ENCODE assay signal across 34 cellular contexts in the genomic region with DNA sequence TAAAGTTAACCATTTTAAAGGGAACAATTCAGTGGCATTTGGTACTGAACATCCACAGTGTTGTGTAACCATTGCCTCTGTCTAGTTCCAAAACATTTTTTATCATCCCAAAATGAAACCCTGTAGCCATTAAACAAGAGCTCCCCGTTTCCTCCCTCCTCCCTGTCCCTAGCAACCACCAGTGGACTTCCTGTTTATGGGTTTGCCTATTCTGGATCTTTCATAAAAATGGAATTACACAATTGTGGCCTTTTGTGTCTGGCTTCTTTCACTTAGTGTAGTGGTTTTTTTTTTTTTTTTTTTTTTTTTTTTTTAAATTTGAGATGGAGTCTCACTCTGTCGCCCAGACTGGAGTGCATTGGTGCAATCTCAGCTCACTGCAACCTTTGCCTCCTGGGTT. TPM values are rescaled to one million over a fixed set of nuclear protein-coding genes. Genes with fewer than 3 reads are reported as not detected.
DNase-seq lines count a peak whose midpoint lies in the region; ATAC-seq and TF ChIP-seq lines count a peak whose summit lies in the region.
"Had no signal": no experiment of that assay in that cellular context is flagged by ENCODE, and none has a peak within 500 bp of the region (broad histone marks: within the 10 kb centered on the region; RNA-seq: fewer than 3 reads in every experiment).

No MANE protein-coding gene starts in this region.

- TF ChIP-seq CTCF in HL-60 (IDR thresholded peaks at IDR 0.05; ENCODE audit: insufficient read depth, low read length): no peak
- no peak for TF ChIP-seq CTCF in fibroblast of villous mesenchyme (IDR thresholded peaks at IDR 0.05; ENCODE audit: insufficient read depth, low read depth, low read length)

- peak; percentile 44 to 55 for DNase-seq in AML-193 (lab: John Stamatoyannopoulos, UW)
- peak; percentile 48 to 68 for DNase-seq in HL-60 (ENCODE audit: low read depth in 1 of 2, low spot score in 1 of 2)
- peak; percentile 4 for DNase-seq in OCI-M1 (lab: John Stamatoyannopoulos, UW)
- DNase-seq in fibroblast of villous mesenchyme (ENCODE audit: low read depth): peak; percentile 56
- DNase-seq in NCI-H748 (lab: John Stamatoyannopoulos, UW; ENCODE audit: unreplicated experiment): no peak
- no peak for DNase-seq in medulla oblongata (ENCODE audit: extremely low spot score)
- DNase-seq: ACHN; activated CD4-positive, alpha-beta memory T cell treated with anti-CD3 and anti-CD28 coated beads, Interleukin-2, amount 10 ng/mL, durations not matched to agents 7 days and 5 days; activated naive CD8-positive, alpha-beta T cell treated with anti-CD3 and anti-CD28 coated beads, Interleukin-2, amount 10 ng/mL, durations not matched to agents 7 days and 5 days; effector CD4-positive, alpha-beta T cell; hypothalamus; KG1; left ventricle myocardium superior; natural killer cell; NCI-H1092; NCI-H1930; NCI-H774; PC-9; retina; SJCRH30; stimulated activated CD4-positive, alpha-beta T cell treated with anti-CD3 and anti-CD28 coated beads, Interleukin-4, amount 100 ng/mL, for 1 hour; T-helper 1 cell had no signal

- H3K27ac ChIP-seq in HL-60 (replicated peaks): peak overlapping the region; percentile 48
- H3K27ac ChIP-seq: C4-2B, gastrocnemius medialis, PC-9, SJCRH30, suprapubic skin had no signal

- ATAC-seq in SK-N-SH treated with all-trans-retinoic acid at 6 μM for 48 hours: no peak
- ATAC-seq: activated CD4-positive, CD25-positive, alpha-beta regulatory T cell treated with anti-CD3 and anti-CD28 coated beads, Interleukin-2, amount 50 U/mL, for 24 hours; gastrocnemius medialis; left ventricle myocardium superior; natural killer cell; stimulated activated memory B cell treated with anti-CD40 and anti-IgM and Interleukin-4, amounts not matched to agents 10 μg/mL and 1 μg/mL and 100 μg/mL, for 72 hours had no signal

- no peak overlapping the region for H3K4me3 ChIP-seq in HL-60 (replicated peaks; ENCODE audit: insufficient read depth, low read length)
- no peak overlapping the region for H3K4me3 ChIP-seq in fibroblast of villous mesenchyme (ENCODE audit: low read depth, low read length)
- H3K4me3 ChIP-seq: gastrocnemius medialis, PC-9, SJCRH30, suprapubic skin had no signal

- no peaks in the 10 kb centered on the region for H3K27me3 ChIP-seq in HL-60 (ENCODE audit: insufficient read depth, poor library complexity, severe bottlenecking)
- H3K27me3 ChIP-seq: gastrocnemius medialis, SJCRH30, suprapubic skin had no signal

TF ChIP-seq in SK-N-SH treated with all-trans-retinoic acid at 6 μM for 48 hours, 23 proteins besides CTCF, POLR2A, EP300 and RAD21:
- TF ChIP-seq PPARA (CRISPR knock-in tag; IDR thresholded peaks at IDR 0.05; ENCODE audit: borderline replicate concordance) (no peak), OSR1 (CRISPR knock-in tag; IDR thresholded peaks at IDR 0.05) (no peak), TOX (CRISPR knock-in tag; IDR thresholded peaks at IDR 0.05; ENCODE audit: borderline replicate concordance) (no peak), ZNF8 (CRISPR knock-in tag; IDR thresholded peaks at IDR 0.05) (no peak), TCF4 (CRISPR knock-in tag; IDR thresholded peaks at IDR 0.05; ENCODE audit: borderline replicate concordance) (no peak), ZC3H10 (CRISPR knock-in tag; IDR thresholded peaks at IDR 0.05) (no peak), ZNF70 (CRISPR knock-in tag; IDR thresholded peaks at IDR 0.05) (no peak), SNAI2 (CRISPR knock-in tag; IDR thresholded peaks at IDR 0.05) (no peak), CSDC2 (CRISPR knock-in tag; IDR thresholded peaks at IDR 0.05) (no peak), RARB (CRISPR knock-in tag; IDR thresholded peaks at IDR 0.05) (no peak), ESRRG (CRISPR knock-in tag; IDR thresholded peaks at IDR 0.05) (no peak), ARNTL (CRISPR knock-in tag; IDR thresholded peaks at IDR 0.05; ENCODE audit: borderline replicate concordance, low read depth) (no peak)
- TF ChIP-seq, protein P1, sequence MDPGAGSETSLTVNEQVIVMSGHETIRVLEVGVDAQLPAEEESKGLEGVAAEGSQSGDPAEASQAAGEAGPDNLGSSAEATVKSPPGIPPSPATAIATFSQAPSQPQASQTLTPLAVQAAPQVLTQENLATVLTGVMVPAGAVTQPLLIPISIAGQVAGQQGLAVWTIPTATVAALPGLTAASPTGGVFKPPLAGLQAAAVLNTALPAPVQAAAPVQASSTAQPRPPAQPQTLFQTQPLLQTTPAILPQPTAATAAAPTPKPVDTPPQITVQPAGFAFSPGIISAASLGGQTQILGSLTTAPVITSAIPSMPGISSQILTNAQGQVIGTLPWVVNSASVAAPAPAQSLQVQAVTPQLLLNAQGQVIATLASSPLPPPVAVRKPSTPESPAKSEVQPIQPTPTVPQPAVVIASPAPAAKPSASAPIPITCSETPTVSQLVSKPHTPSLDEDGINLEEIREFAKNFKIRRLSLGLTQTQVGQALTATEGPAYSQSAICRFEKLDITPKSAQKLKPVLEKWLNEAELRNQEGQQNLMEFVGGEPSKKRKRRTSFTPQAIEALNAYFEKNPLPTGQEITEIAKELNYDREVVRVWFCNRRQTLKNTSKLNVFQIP (CRISPR knock-in tag; IDR thresholded peaks at IDR 0.05; ENCODE audit: borderline replicate concordance, low read depth): no peak
- TF ChIP-seq, protein P2, sequence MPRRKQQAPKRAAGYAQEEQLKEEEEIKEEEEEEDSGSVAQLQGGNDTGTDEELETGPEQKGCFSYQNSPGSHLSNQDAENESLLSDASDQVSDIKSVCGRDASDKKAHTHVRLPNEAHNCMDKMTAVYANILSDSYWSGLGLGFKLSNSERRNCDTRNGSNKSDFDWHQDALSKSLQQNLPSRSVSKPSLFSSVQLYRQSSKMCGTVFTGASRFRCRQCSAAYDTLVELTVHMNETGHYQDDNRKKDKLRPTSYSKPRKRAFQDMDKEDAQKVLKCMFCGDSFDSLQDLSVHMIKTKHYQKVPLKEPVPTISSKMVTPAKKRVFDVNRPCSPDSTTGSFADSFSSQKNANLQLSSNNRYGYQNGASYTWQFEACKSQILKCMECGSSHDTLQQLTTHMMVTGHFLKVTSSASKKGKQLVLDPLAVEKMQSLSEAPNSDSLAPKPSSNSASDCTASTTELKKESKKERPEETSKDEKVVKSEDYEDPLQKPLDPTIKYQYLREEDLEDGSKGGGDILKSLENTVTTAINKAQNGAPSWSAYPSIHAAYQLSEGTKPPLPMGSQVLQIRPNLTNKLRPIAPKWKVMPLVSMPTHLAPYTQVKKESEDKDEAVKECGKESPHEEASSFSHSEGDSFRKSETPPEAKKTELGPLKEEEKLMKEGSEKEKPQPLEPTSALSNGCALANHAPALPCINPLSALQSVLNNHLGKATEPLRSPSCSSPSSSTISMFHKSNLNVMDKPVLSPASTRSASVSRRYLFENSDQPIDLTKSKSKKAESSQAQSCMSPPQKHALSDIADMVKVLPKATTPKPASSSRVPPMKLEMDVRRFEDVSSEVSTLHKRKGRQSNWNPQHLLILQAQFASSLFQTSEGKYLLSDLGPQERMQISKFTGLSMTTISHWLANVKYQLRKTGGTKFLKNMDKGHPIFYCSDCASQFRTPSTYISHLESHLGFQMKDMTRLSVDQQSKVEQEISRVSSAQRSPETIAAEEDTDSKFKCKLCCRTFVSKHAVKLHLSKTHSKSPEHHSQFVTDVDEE (CRISPR knock-in tag; IDR thresholded peaks at IDR 0.05): no peak
- TF ChIP-seq, protein P3, sequence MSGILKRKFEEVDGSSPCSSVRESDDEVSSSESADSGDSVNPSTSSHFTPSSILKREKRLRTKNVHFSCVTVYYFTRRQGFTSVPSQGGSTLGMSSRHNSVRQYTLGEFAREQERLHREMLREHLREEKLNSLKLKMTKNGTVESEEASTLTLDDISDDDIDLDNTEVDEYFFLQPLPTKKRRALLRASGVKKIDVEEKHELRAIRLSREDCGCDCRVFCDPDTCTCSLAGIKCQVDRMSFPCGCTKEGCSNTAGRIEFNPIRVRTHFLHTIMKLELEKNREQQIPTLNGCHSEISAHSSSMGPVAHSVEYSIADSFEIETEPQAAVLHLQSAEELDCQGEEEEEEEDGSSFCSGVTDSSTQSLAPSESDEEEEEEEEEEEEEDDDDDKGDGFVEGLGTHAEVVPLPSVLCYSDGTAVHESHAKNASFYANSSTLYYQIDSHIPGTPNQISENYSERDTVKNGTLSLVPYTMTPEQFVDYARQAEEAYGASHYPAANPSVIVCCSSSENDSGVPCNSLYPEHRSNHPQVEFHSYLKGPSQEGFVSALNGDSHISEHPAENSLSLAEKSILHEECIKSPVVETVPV (CRISPR knock-in tag; IDR thresholded peaks at IDR 0.05): no peak

RNA-seq across cellular contexts. Expression of a gene that starts 11.6 kb away (rescaled TPM):
- total RNA-seq in fibroblast of villous mesenchyme: 17.3 and 17.4 TPM in 2 replicates

RNA-seq across cellular contexts. Expression of a gene that starts 27.9 kb away (rescaled TPM):
- not detected in 2 replicates for total RNA-seq in fibroblast of villous mesenchyme
- total RNA-seq: activated CD4-positive, alpha-beta memory T cell treated with anti-CD3 and anti-CD28 coated beads, Interleukin-2, amount 10 ng/mL, durations not matched to agents 7 days and 5 days; activated naive CD8-positive, alpha-beta T cell treated with anti-CD3 and anti-CD28 coated beads, Interleukin-2, amount 10 ng/mL, durations not matched to agents 7 days and 5 days; chondrocyte; epithelial cell of proximal tubule; gastrocnemius medialis; H1; HT1080; left ventricle myocardium superior; natural killer cell; osteocyte; PC-9; SJCRH30; suprapubic skin; urinary bladder had no signal

Comparison
In these comparisons a context has a peak if more than half of its experiments do, and no peak if none do; other contexts are left out.
1. DNase-seq: peak in AML-193 (2 of 2), HL-60 (2 of 2), OCI-M1 (single experiment) and fibroblast of villous mesenchyme (single experiment); none in NCI-H748 (single experiment) and medulla oblongata (single experiment).